Comparison of ENCODE assay signal across 10 cellular contexts in genomic region chr6:111823012-111823411, GRCh38. TPM values are rescaled to one million over a fixed set of nuclear protein-coding genes. Genes with fewer than 3 reads are reported as not detected.
DNase-seq lines count a peak whose midpoint lies in the region; ATAC-seq and TF ChIP-seq lines count a peak whose summit lies in the region.
"Had no signal": no experiment of that assay in that cellular context is flagged by ENCODE, and none has a peak within 500 bp of the region (broad histone marks: within the 10 kb centered on the region; RNA-seq: fewer than 3 reads in every experiment).

No MANE protein-coding gene starts in this region.

- intact Hi-C loops in activated CD8-positive, alpha-beta T cell treated with anti-CD3 and anti-CD28 coated beads for 36 hours (cut with micrococcal nuclease) = no loop called here

- 92% methylated on average over 6 of the region's 6 CpGs for WGBS in hepatocyte (ENCODE audit: low lambda C conversion rate, missing lambda C conversion rate)

- CTCF ChIA-PET in activated CD4-positive, alpha-beta T cell treated with anti-CD3 and anti-CD28 coated beads, Interleukin-2, amount 10 ng/mL, durations not matched to agents 7 days and 5 days (lab: Charles Lee) = interaction anchor here (0.7 to 5.2 kb wide), 9 partner anchors 9 to 169 kb away, joined by 3 to 22 read pairs (median 3); no protein-coding TSS in a partner anchor
- CTCF ChIA-PET in activated CD8-positive, alpha-beta T cell treated with anti-CD3 and anti-CD28 coated beads for 36 hours (lab: Charles Lee) = interaction anchor here (1.0 to 4.7 kb wide), 15 partner anchors 9 to 220 kb away, joined by 3 to 39 read pairs (median 7); partner anchors contain the start of gene FYN

- DNase-seq in activated CD4-positive, alpha-beta T cell treated with anti-CD3 and anti-CD28 coated beads, Interleukin-2, amount 10 ng/mL, durations not matched to agents 7 days and 5 days = no peak
- DNase-seq in activated CD4-positive, alpha-beta T cell treated with anti-CD3 and anti-CD28 coated beads for 1 hour = no peak
- DNase-seq in activated CD8-positive, alpha-beta T cell treated with anti-CD3 and anti-CD28 coated beads for 36 hours = no peak
- no peak for DNase-seq in hepatocyte (ENCODE audit: low spot score)
- no peak for DNase-seq in stimulated activated naive B cell treated with anti-CD40 and anti-IgM and Interleukin-4, amounts not matched to agents 10 μg/mL and 1 μg/mL and 100 μg/mL, for 72 hours
- no peak for DNase-seq in NCI-H1436 treated with DMSO at 0.1 percent for 48 hours (lab: John Stamatoyannopoulos, UW)
- no peak for DNase-seq in epidermal melanocyte (ENCODE audit: insufficient read length, low spot score)
- DNase-seq in SW480 (ENCODE audit: low spot score) = no peak
- DNase-seq: amygdala, DND-41 had no signal

- POLR2A ChIA-PET in activated CD4-positive, alpha-beta T cell treated with anti-CD3 and anti-CD28 coated beads, Interleukin-2, amount 10 ng/mL, durations not matched to agents 7 days and 5 days (lab: Charles Lee) = interaction anchor here (1.4 kb wide), 1 partner anchor 10 kb away, joined by 3 read pairs; no protein-coding TSS in a partner anchor
- POLR2A ChIA-PET in activated CD8-positive, alpha-beta T cell treated with anti-CD3 and anti-CD28 coated beads for 36 hours (lab: Charles Lee) = interaction anchor here (0.9 to 6.2 kb wide), 13 partner anchors 9 to 170 kb away, joined by 3 to 64 read pairs (median 11); partner anchors contain the start of gene FYN

- H3K27ac Mint-ChIP-seq in activated CD4-positive, alpha-beta T cell treated with anti-CD3 and anti-CD28 coated beads, Interleukin-2, amount 10 ng/mL, durations not matched to agents 7 days and 5 days = peak overlapping the region; percentile 80
- H3K27ac Mint-ChIP-seq in activated CD8-positive, alpha-beta T cell treated with anti-CD3 and anti-CD28 coated beads for 36 hours = peak overlapping the region; percentile 97
- H3K27ac Mint-ChIP-seq in stimulated activated naive B cell treated with anti-CD40 and anti-IgM and Interleukin-4, amounts not matched to agents 10 μg/mL and 1 μg/mL and 100 μg/mL, for 72 hours = peak overlapping the region; percentile 66

- no peaks in the 10 kb centered on the region for H3K9me3 ChIP-seq in hepatocyte (ENCODE audit: low read depth)

- no peak overlapping the region for H3K4me3 Mint-ChIP-seq in activated CD4-positive, alpha-beta T cell treated with anti-CD3 and anti-CD28 coated beads, Interleukin-2, amount 10 ng/mL, durations not matched to agents 7 days and 5 days
- peak overlapping the region; percentile 39 for H3K4me3 Mint-ChIP-seq in activated CD8-positive, alpha-beta T cell treated with anti-CD3 and anti-CD28 coated beads for 36 hours
- H3K4me3 Mint-ChIP-seq in stimulated activated naive B cell treated with anti-CD40 and anti-IgM and Interleukin-4, amounts not matched to agents 10 μg/mL and 1 μg/mL and 100 μg/mL, for 72 hours = peak overlapping the region; percentile 41 to 60

- peak overlapping the region; percentile 80 for H3K27ac ChIP-seq in hepatocyte

- no peaks in the 10 kb centered on the region for H3K36me3 ChIP-seq in hepatocyte (replicated peaks; ENCODE audit: insufficient read depth, low read depth)

- H3K4me1 ChIP-seq in hepatocyte (ENCODE audit: insufficient read depth) = peaks cover 10% of the 10 kb centered on the region

- H4K20me1 ChIP-seq in hepatocyte (ENCODE audit: insufficient read depth, poor library complexity, severe bottlenecking) = no peaks in the 10 kb centered on the region

- no peak overlapping the region for H2AFZ ChIP-seq in hepatocyte

- H3K9me2 ChIP-seq in hepatocyte (replicated peaks; ENCODE audit: insufficient read depth) = no peaks in the 10 kb centered on the region

- peaks cover 34% of the 10 kb centered on the region for H3K36me3 Mint-ChIP-seq in activated CD4-positive, alpha-beta T cell treated with anti-CD3 and anti-CD28 coated beads, Interleukin-2, amount 10 ng/mL, durations not matched to agents 7 days and 5 days (ENCODE audit: low read depth)
- H3K36me3 Mint-ChIP-seq in activated CD8-positive, alpha-beta T cell treated with anti-CD3 and anti-CD28 coated beads for 36 hours (ENCODE audit: low read depth) = peaks cover 57% of the 10 kb centered on the region
- H3K36me3 Mint-ChIP-seq in stimulated activated naive B cell treated with anti-CD40 and anti-IgM and Interleukin-4, amounts not matched to agents 10 μg/mL and 1 μg/mL and 100 μg/mL, for 72 hours = peaks cover 7 to 25% of the 10 kb centered on the region in 2 donors

- H3K27me3 Mint-ChIP-seq in activated CD4-positive, alpha-beta T cell treated with anti-CD3 and anti-CD28 coated beads, Interleukin-2, amount 10 ng/mL, durations not matched to agents 7 days and 5 days = no peaks in the 10 kb centered on the region
- no peaks in the 10 kb centered on the region for H3K27me3 Mint-ChIP-seq in activated CD8-positive, alpha-beta T cell treated with anti-CD3 and anti-CD28 coated beads for 36 hours
- no peaks in the 10 kb centered on the region for H3K27me3 Mint-ChIP-seq in stimulated activated naive B cell treated with anti-CD40 and anti-IgM and Interleukin-4, amounts not matched to agents 10 μg/mL and 1 μg/mL and 100 μg/mL, for 72 hours

- no peak overlapping the region for H3K4me3 ChIP-seq in hepatocyte

- no peak for TF ChIP-seq CTCF in activated CD8-positive, alpha-beta T cell treated with anti-CD3 and anti-CD28 coated beads for 36 hours (IDR thresholded peaks at IDR 0.05)
- no peak for TF ChIP-seq CTCF in hepatocyte (IDR thresholded peaks at IDR 0.05; ENCODE audit: poor library complexity)

- peaks cover 69% of the 10 kb centered on the region for H3K4me1 Mint-ChIP-seq in activated CD4-positive, alpha-beta T cell treated with anti-CD3 and anti-CD28 coated beads, Interleukin-2, amount 10 ng/mL, durations not matched to agents 7 days and 5 days
- H3K4me1 Mint-ChIP-seq in activated CD8-positive, alpha-beta T cell treated with anti-CD3 and anti-CD28 coated beads for 36 hours (ENCODE audit: low read depth) = peaks cover 84% of the 10 kb centered on the region
- H3K4me1 Mint-ChIP-seq in stimulated activated naive B cell treated with anti-CD40 and anti-IgM and Interleukin-4, amounts not matched to agents 10 μg/mL and 1 μg/mL and 100 μg/mL, for 72 hours = peaks cover 41 to 63% of the 10 kb centered on the region in 2 donors

- no peak for ATAC-seq in activated CD8-positive, alpha-beta T cell treated with anti-CD3 and anti-CD28 coated beads for 36 hours
- ATAC-seq in stimulated activated naive B cell treated with anti-CD40 and anti-IgM and Interleukin-4, amounts not matched to agents 10 μg/mL and 1 μg/mL and 100 μg/mL, for 72 hours (replicated peaks) = no peak

- H3K4me2 ChIP-seq in hepatocyte = peak overlapping the region; percentile 64

- no peaks in the 10 kb centered on the region for H3K9me3 Mint-ChIP-seq in activated CD4-positive, alpha-beta T cell treated with anti-CD3 and anti-CD28 coated beads, Interleukin-2, amount 10 ng/mL, durations not matched to agents 7 days and 5 days
- peaks cover 1% of the 10 kb centered on the region for H3K9me3 Mint-ChIP-seq in activated CD8-positive, alpha-beta T cell treated with anti-CD3 and anti-CD28 coated beads for 36 hours
- no peaks in the 10 kb centered on the region for H3K9me3 Mint-ChIP-seq in stimulated activated naive B cell treated with anti-CD40 and anti-IgM and Interleukin-4, amounts not matched to agents 10 μg/mL and 1 μg/mL and 100 μg/mL, for 72 hours

- H3K27me3 ChIP-seq in hepatocyte = no peaks in the 10 kb centered on the region

- peaks cover 25% of the 10 kb centered on the region for H3K79me2 ChIP-seq in hepatocyte

RNA-seq across cellular contexts. Expression of gene FYN, which starts 50.2 kb away (rescaled TPM):
- total RNA-seq in activated CD4-positive, alpha-beta T cell treated with anti-CD3 and anti-CD28 coated beads, Interleukin-2, amount 10 ng/mL, durations not matched to agents 7 days and 5 days = 100 to 1,000 TPM; 179 to 225 TPM
- 100 to 1,000 TPM; 384 to 386 TPM for total RNA-seq in activated CD8-positive, alpha-beta T cell treated with anti-CD3 and anti-CD28 coated beads for 36 hours
- total RNA-seq in hepatocyte = 40.0 and 65.7 TPM in 2 replicates
- polyA plus RNA-seq in hepatocyte = 63.7 and 70.1 TPM in 2 replicates
